In the genomic region with DNA sequence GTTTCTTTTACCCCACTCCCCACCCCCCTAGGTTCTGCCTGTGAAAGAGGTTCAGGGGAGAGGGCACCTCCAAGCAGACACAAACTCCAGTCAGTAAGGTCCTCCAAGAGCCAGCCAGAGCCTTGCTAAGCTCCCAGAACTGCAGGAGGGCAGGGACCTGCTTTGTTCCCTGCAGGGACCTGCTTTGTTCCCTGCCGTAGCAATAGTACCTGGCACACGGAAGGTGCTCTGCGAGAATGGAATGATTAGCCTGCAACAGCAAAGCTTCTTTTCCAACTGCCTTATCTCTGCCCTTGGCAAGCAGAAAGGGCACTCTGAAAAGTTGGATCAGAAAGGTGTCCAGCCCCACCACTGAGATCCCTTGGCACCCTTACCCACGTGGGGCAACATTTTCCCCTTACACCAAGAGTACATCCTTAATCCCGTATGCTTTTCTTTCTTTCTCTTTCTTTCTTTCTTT, we compare ENCODE assay signal across 13 cellular contexts. TPM values are rescaled to one million over a fixed set of nuclear protein-coding genes. Genes with fewer than 3 reads are reported as not detected.
DNase-seq lines count a peak whose midpoint lies in the region; ATAC-seq and TF ChIP-seq lines count a peak whose summit lies in the region.
"Had no signal": no experiment of that assay in that cellular context is flagged by ENCODE, and none has a peak within 500 bp of the region (broad histone marks: within the 10 kb centered on the region; RNA-seq: fewer than 3 reads in every experiment).

No MANE protein-coding gene starts in this region.

- TF ChIP-seq EP300 in upper lobe of left lung (IDR thresholded peaks at IDR 0.05) (no peak), suprapubic skin (IDR thresholded peaks at IDR 0.05) (no peak)

- DNase-seq in left ventricle myocardium inferior (no peak), cardiac septum (ENCODE audit: low spot score) (no peak), SW480 (ENCODE audit: low spot score) (peak; percentile 25), iPS-NIHi11 (ENCODE audit: low spot score) (peak; percentile 61), upper lobe of left lung (no peak), suprapubic skin (ENCODE audit: low spot score in 2 of 2) (no peak), medulla oblongata (ENCODE audit: extremely low spot score) (no peak)
- DNase-seq: activated CD4-positive, alpha-beta T cell treated with anti-CD3 and anti-CD28 coated beads for 36 hours; activated T-cell treated with anti-CD3 and anti-CD28 coated beads, Interleukin-2, amount 50 U/mL, for 72 hours; effector CD8-positive, alpha-beta T cell; NCI-H1436 treated with DMSO at 0.1 percent for 48 hours; SW 1271 had no signal

- H3K36me3 ChIP-seq in left ventricle myocardium inferior (no peaks in the 10 kb centered on the region), upper lobe of left lung (no peaks in the 10 kb centered on the region), suprapubic skin (no peaks in the 10 kb centered on the region)

- TF ChIP-seq CTCF in left ventricle myocardium inferior (IDR thresholded peaks at IDR 0.05; ENCODE audit: borderline replicate concordance) (no peak), upper lobe of left lung (IDR thresholded peaks at IDR 0.05) (no peak), suprapubic skin (IDR thresholded peaks at IDR 0.05) (no peak)

- 61 to 67% methylated on average over 5 of the region's 5 CpGs for WGBS in upper lobe of left lung, 2 donors
- 39% methylated on average over 5 of the region's 5 CpGs for WGBS in suprapubic skin

- intact Hi-C loops in left ventricle myocardium inferior (cut with micrococcal nuclease) (no loop called here), cardiac septum (cut with DNase I) (no loop called here)

- no peak overlapping the region for H3K27ac ChIP-seq in left ventricle myocardium inferior (replicated peaks)
- no peak overlapping the region for H3K27ac ChIP-seq in upper lobe of left lung
- H3K27ac ChIP-seq in suprapubic skin: no peak overlapping the region

- H3K9me3 ChIP-seq in left ventricle myocardium inferior (replicated peaks) (no peaks in the 10 kb centered on the region), upper lobe of left lung (no peaks in the 10 kb centered on the region), suprapubic skin (no peaks in the 10 kb centered on the region)

- H3K4me3 ChIP-seq in left ventricle myocardium inferior (peak overlapping the region; percentile 80), upper lobe of left lung (peak overlapping the region in 3 of 4 donors; percentile 58 to 81 (median 64)), suprapubic skin (no peak overlapping the region)

- no peak for TF ChIP-seq POLR2A in upper lobe of left lung (IDR thresholded peaks at IDR 0.05)
- no peak for TF ChIP-seq POLR2A in suprapubic skin (IDR thresholded peaks at IDR 0.05)

- H3K27me3 ChIP-seq in left ventricle myocardium inferior (ENCODE audit: low read depth): peaks cover 25% of the 10 kb centered on the region
- peaks cover 0 to 12% (median 5%) of the 10 kb centered on the region in 4 donors for H3K27me3 ChIP-seq in upper lobe of left lung
- H3K27me3 ChIP-seq in suprapubic skin: peaks cover 29% of the 10 kb centered on the region

- peaks cover 23% of the 10 kb centered on the region for H3K4me1 ChIP-seq in left ventricle myocardium inferior
- H3K4me1 ChIP-seq in upper lobe of left lung: peaks cover 9 to 30% (median 11%) of the 10 kb centered on the region in 4 donors
- peaks cover 22% of the 10 kb centered on the region for H3K4me1 ChIP-seq in suprapubic skin

- ATAC-seq in upper lobe of left lung (ENCODE audit: low FRiP score in 2 of 2) (no peak), GM21381 (IDR thresholded peaks at IDR 0.05; ENCODE audit: unreplicated experiment) (no peak)
- ATAC-seq: activated CD4-positive, alpha-beta T cell treated with anti-CD3 and anti-CD28 coated beads for 36 hours; activated T-cell treated with anti-CD3 and anti-CD28 coated beads, Interleukin-2, amount 50 U/mL, for 72 hours had no signal

RNA-seq across cellular contexts. Expression of a gene that starts 1.4 kb away (rescaled TPM):
- total RNA-seq in left ventricle myocardium inferior (0.63 TPM), cardiac septum (0.16 TPM), upper lobe of left lung (10 to 100 TPM; 15.5 to 39.8 (median 26.5) TPM), suprapubic skin (10 to 100 TPM in 1 of 4 donors, 1 to 10 TPM in 3; 2.5 to 22.4 (median 9.3) TPM)

Comparison
In these comparisons a context has a peak if more than half of its experiments do, and no peak if none do; other contexts are left out.
1. DNase-seq: peak in SW480 (single experiment) and iPS-NIHi11 (single experiment); none in left ventricle myocardium inferior (single experiment), cardiac septum (single experiment), upper lobe of left lung (0 of 2), suprapubic skin (0 of 2) and medulla oblongata (single experiment).